ENCODE assay signal across 1 cellular context in the genomic region with DNA sequence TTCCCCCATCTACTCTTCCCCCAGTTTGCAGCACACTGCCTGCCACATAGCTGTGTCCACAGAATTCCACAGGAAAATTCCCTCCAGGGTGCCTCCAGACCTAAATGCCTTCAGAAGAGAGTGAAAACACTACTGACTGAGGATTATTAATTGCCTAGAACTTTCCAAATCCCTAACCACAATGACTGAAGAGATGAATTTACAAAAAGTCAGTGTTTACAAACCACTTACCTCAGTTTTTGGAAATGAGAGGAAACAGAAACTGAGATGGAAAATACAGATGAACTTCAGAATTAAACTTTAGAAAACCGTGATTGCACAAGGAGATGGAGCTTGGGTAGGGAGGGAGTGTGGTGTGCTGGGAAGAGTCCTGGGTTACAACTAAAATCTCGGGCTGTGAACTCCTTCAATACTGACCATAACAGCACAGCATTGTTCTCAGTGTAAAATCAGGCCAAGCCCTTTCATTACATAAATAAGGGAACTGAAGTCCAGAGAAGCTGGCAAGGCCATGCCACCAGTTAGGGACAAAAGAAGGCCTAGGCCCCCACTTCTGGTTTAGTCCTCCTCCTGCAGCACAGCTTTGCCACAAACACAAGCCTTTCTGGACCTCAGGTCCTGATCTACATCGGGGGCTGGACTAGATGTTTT.
TF ChIP-seq lines count a peak whose summit lies in the region.

No MANE protein-coding gene starts in this region.

TF ChIP-seq in H1, 55 proteins besides CTCF, POLR2A, EP300 and RAD21 (continued from another document):
- TF ChIP-seq ZNF274 (IDR thresholded peaks at IDR 0.05; ENCODE audit: borderline replicate concordance, extremely low read depth, low read length) (no peak), CHD1 (IDR thresholded peaks at IDR 0.05; ENCODE audit: low read depth, low read length) (no peak), HDAC6 (IDR thresholded peaks at IDR 0.05; ENCODE audit: low read depth, low read length) (no peak), SRF (IDR thresholded peaks at IDR 0.05; ENCODE audit: low read depth, low read length) (no peak), EZH2 (IDR thresholded peaks at IDR 0.05; ENCODE audit: low read depth, low read length, severe bottlenecking) (no peak)
